ENCODE assay signal across 1 cellular context in the genomic region with DNA sequence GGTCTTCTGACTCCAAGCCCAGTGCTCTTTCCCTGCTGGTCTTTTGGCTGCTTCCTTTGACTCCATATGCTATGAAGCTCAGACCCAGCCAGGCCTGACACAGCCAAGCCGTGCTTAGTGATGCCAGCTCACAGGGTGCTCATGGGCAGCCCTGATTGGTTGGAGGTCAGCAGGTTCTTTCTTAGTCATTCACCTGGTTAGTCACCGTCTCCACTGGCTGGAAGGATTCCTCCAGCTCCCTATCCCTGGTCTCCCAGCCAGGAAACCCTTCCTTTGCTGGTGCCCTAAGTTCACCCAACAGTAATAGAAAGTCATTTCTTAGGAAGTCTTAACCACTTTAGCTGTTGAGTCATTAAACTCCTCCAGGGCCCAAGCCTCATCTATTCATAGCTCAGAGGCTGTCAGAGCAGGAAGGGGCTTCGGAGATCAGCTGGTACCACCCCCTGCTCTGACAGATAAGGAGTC.
TF ChIP-seq lines count a peak whose summit lies in the region.

No MANE protein-coding gene starts in this region.

TF ChIP-seq in WTC11, 78 proteins besides CTCF, POLR2A, EP300 and RAD21 (continued from another document):
- TF ChIP-seq, protein P1, sequence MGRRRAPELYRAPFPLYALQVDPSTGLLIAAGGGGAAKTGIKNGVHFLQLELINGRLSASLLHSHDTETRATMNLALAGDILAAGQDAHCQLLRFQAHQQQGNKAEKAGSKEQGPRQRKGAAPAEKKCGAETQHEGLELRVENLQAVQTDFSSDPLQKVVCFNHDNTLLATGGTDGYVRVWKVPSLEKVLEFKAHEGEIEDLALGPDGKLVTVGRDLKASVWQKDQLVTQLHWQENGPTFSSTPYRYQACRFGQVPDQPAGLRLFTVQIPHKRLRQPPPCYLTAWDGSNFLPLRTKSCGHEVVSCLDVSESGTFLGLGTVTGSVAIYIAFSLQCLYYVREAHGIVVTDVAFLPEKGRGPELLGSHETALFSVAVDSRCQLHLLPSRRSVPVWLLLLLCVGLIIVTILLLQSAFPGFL (CRISPR knock-in tag; IDR thresholded peaks at IDR 0.05; ENCODE audit: borderline replicate concordance) = no peak
- TF ChIP-seq NR1H2 (CRISPR knock-in tag; IDR thresholded peaks at IDR 0.05) (no peak), ATF1 (CRISPR knock-in tag; IDR thresholded peaks at IDR 0.05) (no peak), ZBTB21 (CRISPR knock-in tag; IDR thresholded peaks at IDR 0.05; ENCODE audit: borderline replicate concordance) (no peak), NFYB (CRISPR knock-in tag; conservative IDR thresholded peaks at IDR 0.05; ENCODE audit: low read depth) (no peak), TEAD1 (CRISPR knock-in tag; IDR thresholded peaks at IDR 0.05) (no peak), SOX15 (CRISPR knock-in tag; IDR thresholded peaks at IDR 0.05) (no peak), ZNF263 (CRISPR knock-in tag; IDR thresholded peaks at IDR 0.05; ENCODE audit: low read depth) (no peak), ZNF317 (CRISPR knock-in tag; IDR thresholded peaks at IDR 0.05; ENCODE audit: borderline replicate concordance, low read depth) (no peak), ZNF138 (CRISPR knock-in tag; conservative IDR thresholded peaks at IDR 0.05) (no peak)
- TF ChIP-seq, protein P2, sequence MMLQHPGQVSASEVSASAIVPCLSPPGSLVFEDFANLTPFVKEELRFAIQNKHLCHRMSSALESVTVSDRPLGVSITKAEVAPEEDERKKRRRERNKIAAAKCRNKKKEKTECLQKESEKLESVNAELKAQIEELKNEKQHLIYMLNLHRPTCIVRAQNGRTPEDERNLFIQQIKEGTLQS (CRISPR knock-in tag; conservative IDR thresholded peaks at IDR 0.05) = no peak
- TF ChIP-seq, protein P3, sequence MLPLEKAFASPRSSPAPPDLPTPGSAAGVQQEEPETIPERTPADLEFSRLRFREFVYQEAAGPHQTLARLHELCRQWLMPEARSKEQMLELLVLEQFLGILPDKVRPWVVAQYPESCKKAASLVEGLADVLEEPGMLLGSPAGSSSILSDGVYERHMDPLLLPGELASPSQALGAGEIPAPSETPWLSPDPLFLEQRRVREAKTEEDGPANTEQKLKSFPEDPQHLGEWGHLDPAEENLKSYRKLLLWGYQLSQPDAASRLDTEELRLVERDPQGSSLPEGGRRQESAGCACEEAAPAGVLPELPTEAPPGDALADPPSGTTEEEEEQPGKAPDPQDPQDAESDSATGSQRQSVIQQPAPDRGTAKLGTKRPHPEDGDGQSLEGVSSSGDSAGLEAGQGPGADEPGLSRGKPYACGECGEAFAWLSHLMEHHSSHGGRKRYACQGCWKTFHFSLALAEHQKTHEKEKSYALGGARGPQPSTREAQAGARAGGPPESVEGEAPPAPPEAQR (CRISPR knock-in tag; IDR thresholded peaks at IDR 0.05) = no peak
- TF ChIP-seq, protein P4, sequence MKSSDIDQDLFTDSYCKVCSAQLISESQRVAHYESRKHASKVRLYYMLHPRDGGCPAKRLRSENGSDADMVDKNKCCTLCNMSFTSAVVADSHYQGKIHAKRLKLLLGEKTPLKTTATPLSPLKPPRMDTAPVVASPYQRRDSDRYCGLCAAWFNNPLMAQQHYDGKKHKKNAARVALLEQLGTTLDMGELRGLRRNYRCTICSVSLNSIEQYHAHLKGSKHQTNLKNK (CRISPR knock-in tag; IDR thresholded peaks at IDR 0.05) = no peak
- TF ChIP-seq, protein P5, sequence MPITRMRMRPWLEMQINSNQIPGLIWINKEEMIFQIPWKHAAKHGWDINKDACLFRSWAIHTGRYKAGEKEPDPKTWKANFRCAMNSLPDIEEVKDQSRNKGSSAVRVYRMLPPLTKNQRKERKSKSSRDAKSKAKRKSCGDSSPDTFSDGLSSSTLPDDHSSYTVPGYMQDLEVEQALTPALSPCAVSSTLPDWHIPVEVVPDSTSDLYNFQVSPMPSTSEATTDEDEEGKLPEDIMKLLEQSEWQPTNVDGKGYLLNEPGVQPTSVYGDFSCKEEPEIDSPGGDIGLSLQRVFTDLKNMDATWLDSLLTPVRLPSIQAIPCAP (CRISPR knock-in tag; IDR thresholded peaks at IDR 0.05) = no peak
TF ChIP-seq in WTC11: peak in this region for 0.
